ENCODE assay signal across 1 cellular context in genomic region chr1:203676455-203676854, GRCh38.
TF ChIP-seq lines count a peak whose summit lies in the region.

No MANE protein-coding gene starts in this region.

TF ChIP-seq in IMR-90, 13 proteins besides CTCF, POLR2A, EP300 and RAD21 (continued from another document):
- TF ChIP-seq RCOR1 (IDR thresholded peaks at IDR 0.05; ENCODE audit: insufficient replicate concordance, low read length) = no peak
- TF ChIP-seq SMC3 (IDR thresholded peaks at IDR 0.05; ENCODE audit: low read depth, low read length) = no peak
- TF ChIP-seq USF2 (IDR thresholded peaks at IDR 0.05; ENCODE audit: low read depth, low read length) = no peak
- no peak for TF ChIP-seq MAFK (IDR thresholded peaks at IDR 0.05; ENCODE audit: low read depth, low read length)
- TF ChIP-seq BHLHE40 (IDR thresholded peaks at IDR 0.05; ENCODE audit: low read depth, low read length) = no peak
